16 cellular contexts compared by ENCODE assay signal in the genomic region with DNA sequence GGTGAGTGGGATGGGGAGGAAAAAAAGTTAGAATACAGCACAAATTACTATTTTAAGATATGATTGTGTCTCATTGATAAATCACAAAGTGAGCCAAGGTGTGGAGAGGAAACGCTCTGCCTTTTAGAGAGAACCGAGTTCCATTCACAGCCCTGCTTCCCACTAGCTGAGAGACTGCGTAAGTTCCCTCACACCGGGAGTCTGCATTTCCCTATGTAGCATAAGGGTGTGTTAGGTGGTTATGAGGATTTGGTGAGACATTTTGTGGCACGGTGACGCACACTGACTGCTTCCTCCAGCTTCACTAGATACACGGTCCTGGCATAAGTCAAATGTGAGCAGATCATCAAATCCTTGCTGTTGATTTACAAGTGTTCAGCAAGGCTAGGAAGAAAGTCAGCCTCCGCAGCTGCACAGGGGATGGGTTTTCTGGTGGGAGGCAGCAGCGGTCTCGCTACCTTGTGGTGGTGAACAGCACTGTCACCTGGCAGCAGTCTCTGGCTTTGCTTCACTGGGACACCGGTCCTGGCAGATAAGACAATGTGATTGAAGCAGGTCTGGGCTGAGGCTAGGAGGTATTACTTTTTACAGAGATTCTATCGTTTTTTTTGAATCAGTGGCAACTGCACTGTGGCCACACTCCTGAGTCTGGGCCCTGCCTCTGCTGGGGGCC.
"Had no signal": no experiment of that assay in that cellular context is flagged by ENCODE, and none has a peak within 500 bp of the region (broad histone marks: within the 10 kb centered on the region; RNA-seq: fewer than 3 reads in every experiment).

No MANE protein-coding gene starts in this region.

- H3K4me1 ChIP-seq: gastrocnemius medialis, heart right ventricle, right atrium auricular region had no signal

- H3K36me3 ChIP-seq: esophagus muscularis mucosa, gastrocnemius medialis, heart right ventricle, right atrium auricular region had no signal

- H3K9me3 Mint-ChIP-seq: nephron progenitor cell had no signal

- ATAC-seq: gastrocnemius medialis, heart right ventricle, left lobe of liver had no signal

- H3K4me3 Mint-ChIP-seq: naive thymus-derived CD4-positive, alpha-beta T cell; nephron progenitor cell had no signal

- H3K9me3 ChIP-seq: esophagus muscularis mucosa, gastrocnemius medialis had no signal

- H3K4me3 ChIP-seq: dorsolateral prefrontal cortex, esophagus muscularis mucosa, gastrocnemius medialis, heart right ventricle, right atrium auricular region had no signal

- DNase-seq: cortex of kidney; effector CD8-positive, alpha-beta T cell; gastrocnemius medialis; heart right ventricle; mammary epithelial cell; naive thymus-derived CD4-positive, alpha-beta T cell; nephron progenitor cell; posterior cingulate gyrus; small intestine; stimulated activated CD4-positive, alpha-beta T cell treated with anti-CD3 and anti-CD28 coated beads, Interleukin-2, amount 100 ng/mL, for 48 hours; stimulated activated naive CD4-positive, alpha-beta T cell treated with Interleukin-2 at 50 U/mL for 16 hours; trophoblast cell had no signal

- H3K27ac ChIP-seq: esophagus muscularis mucosa, gastrocnemius medialis, heart right ventricle, right atrium auricular region had no signal

- H3K27ac Mint-ChIP-seq: naive thymus-derived CD4-positive, alpha-beta T cell; nephron progenitor cell had no signal

- H3K36me3 Mint-ChIP-seq: naive thymus-derived CD4-positive, alpha-beta T cell had no signal

- H3K27me3 ChIP-seq: gastrocnemius medialis, right atrium auricular region had no signal
